21 cellular contexts compared by ENCODE assay signal in the genomic region with DNA sequence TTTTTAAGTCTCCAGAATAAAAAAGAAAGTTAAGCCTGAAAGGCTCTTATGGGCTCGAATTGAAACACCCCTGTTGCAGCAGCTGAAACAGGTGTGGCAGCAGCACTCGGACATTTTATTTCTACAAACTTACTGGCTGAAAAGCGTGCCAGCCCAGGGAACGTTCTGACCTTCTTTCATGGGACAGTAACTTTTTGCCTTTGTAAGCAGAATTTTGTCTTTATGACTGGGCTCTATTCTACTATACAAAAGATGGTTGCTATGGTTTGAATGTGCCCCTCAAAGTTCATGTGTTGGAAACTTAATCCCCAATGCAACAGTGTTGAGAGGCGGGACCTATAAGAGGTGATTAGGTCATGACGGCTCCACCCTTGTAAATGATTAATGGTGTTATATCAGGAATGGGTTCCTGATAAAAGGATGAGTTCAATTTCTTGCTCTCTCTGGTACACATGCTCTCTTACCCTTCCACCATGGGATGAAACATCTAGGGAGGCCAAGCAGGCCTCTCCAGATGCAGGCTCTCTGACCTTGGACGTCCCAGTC.
"Had no signal": no experiment of that assay in that cellular context is flagged by ENCODE, and none has a peak within 500 bp of the region (broad histone marks: within the 10 kb centered on the region; RNA-seq: fewer than 3 reads in every experiment).

No MANE protein-coding gene starts in this region.

- H3K27ac ChIP-seq: brain microvascular endothelial cell, coronary artery, prostate gland, upper lobe of right lung had no signal

- ATAC-seq: esophagus mucosa; left ventricle myocardium superior; natural killer cell treated with Interleukin-12 subunit alpha and Interleukin-12 subunit beta and Interleukin-15 and Interleukin-18, amount 100 ng/mL, for 72 hours; right cardiac atrium; upper lobe of right lung had no signal

- H3K4me3 ChIP-seq: coronary artery, prostate gland, skin epidermis, upper lobe of right lung had no signal

- H3K27me3 ChIP-seq: brain microvascular endothelial cell, upper lobe of right lung had no signal

- H3K9me3 ChIP-seq: prostate gland had no signal

- H3K36me3 ChIP-seq: brain microvascular endothelial cell, prostate gland, upper lobe of right lung had no signal

- DNase-seq: activated CD4-positive, alpha-beta memory T cell treated with anti-CD3 and anti-CD28 coated beads, Interleukin-2, amount 10 ng/mL, durations not matched to agents 7 days and 5 days; activated CD4-positive, alpha-beta T cell treated with anti-CD3 and anti-CD28 coated beads for 4 hours; activated effector memory CD4-positive, alpha-beta T cell treated with Interleukin-2 at 50 U/mL for 16 hours; activated T-cell treated with anti-CD3 and anti-CD28 coated beads, Interleukin-2, amount 50 U/mL, for 24 hours; amniotic stem cell; brain microvascular endothelial cell; hippocampal formation; kidney; left ventricle myocardium superior; mesendoderm; nucleus accumbens; right cardiac atrium; upper lobe of right lung had no signal

- H3K27ac Mint-ChIP-seq: activated naive CD8-positive, alpha-beta T cell; activated T-cell treated with anti-CD3 and anti-CD28 coated beads, Interleukin-2, amount 50 U/mL, for 24 hours; stimulated activated naive CD8-positive, alpha-beta T cell treated with anti-CD3 and anti-CD28 coated beads, Interleukin-15, Interleukin-2, amounts not matched to agents 100 ng/mL and 50 ng/mL, for 24 hours had no signal

- H3K4me3 Mint-ChIP-seq: activated CD4-positive, alpha-beta memory T cell treated with anti-CD3 and anti-CD28 coated beads, Interleukin-2, amount 10 ng/mL, durations not matched to agents 7 days and 5 days; activated naive CD8-positive, alpha-beta T cell; activated T-cell treated with anti-CD3 and anti-CD28 coated beads, Interleukin-2, amount 50 U/mL, for 24 hours; central memory CD8-positive, alpha-beta T cell; stimulated activated naive CD8-positive, alpha-beta T cell treated with anti-CD3 and anti-CD28 coated beads, Interleukin-15, Interleukin-2, amounts not matched to agents 100 ng/mL and 50 ng/mL, for 24 hours had no signal

- H3K27me3 Mint-ChIP-seq: activated CD4-positive, alpha-beta memory T cell treated with anti-CD3 and anti-CD28 coated beads, Interleukin-2, amount 10 ng/mL, durations not matched to agents 7 days and 5 days; activated naive CD8-positive, alpha-beta T cell; activated T-cell treated with anti-CD3 and anti-CD28 coated beads, Interleukin-2, amount 50 U/mL, for 24 hours; central memory CD8-positive, alpha-beta T cell; natural killer cell treated with Interleukin-12 subunit alpha and Interleukin-12 subunit beta and Interleukin-15 and Interleukin-18, amount 100 ng/mL, for 72 hours; stimulated activated naive CD8-positive, alpha-beta T cell treated with anti-CD3 and anti-CD28 coated beads, Interleukin-15, Interleukin-2, amounts not matched to agents 100 ng/mL and 50 ng/mL, for 24 hours had no signal
